Comparison of ENCODE assay signal across 18 cellular contexts in the genomic region with DNA sequence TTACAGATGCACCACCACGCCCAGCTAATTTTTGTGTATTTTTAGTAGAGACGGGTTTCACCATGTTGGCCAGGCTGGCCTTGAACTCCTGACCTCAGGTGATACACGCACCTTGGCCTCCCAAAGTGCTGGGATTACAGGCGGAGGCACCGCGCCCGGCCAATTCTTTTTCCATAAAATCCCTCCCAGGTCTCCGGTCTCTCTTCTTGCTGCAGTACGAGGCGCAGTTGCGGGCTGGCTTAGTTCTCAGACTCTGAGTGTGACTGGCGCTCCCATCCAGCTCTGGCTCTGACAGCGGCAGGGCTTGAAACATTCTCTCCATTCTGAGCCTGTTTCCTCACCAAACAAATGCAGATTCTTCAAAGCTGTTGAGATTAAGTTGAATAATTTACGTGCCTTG.
"Had no signal": no experiment of that assay in that cellular context is flagged by ENCODE, and none has a peak within 500 bp of the region (broad histone marks: within the 10 kb centered on the region; RNA-seq: fewer than 3 reads in every experiment).

No MANE protein-coding gene starts in this region.

- DNase-seq: activated CD4-positive, alpha-beta T cell treated with anti-CD3 and anti-CD28 coated beads, Interleukin-2, amount 50 U/mL, for 1 hour; activated effector memory CD4-positive, alpha-beta T cell treated with Interleukin-2 at 50 U/mL for 16 hours; activated T-cell treated with anti-CD3 and anti-CD28 coated beads, Interleukin-2, amount 50 U/mL, for 4 hours; amniotic stem cell; brain microvascular endothelial cell; effector memory CD8-positive, alpha-beta T cell; foreskin melanocyte; left colon; nucleus accumbens; small intestine; stimulated activated naive CD8-positive, alpha-beta T cell treated with anti-CD3 and anti-CD28 coated beads, Interleukin-15, Interleukin-2, amounts not matched to agents 100 U/mL and 50 U/mL, for 24 hours had no signal

- H3K27ac Mint-ChIP-seq: activated naive CD4-positive, alpha-beta T cell treated with anti-CD3 and anti-CD28 coated beads, Interleukin-2, amount 50 U/mL, for 24 hours; dendritic cell treated with granulocyte-macrophage colony-stimulating factor and Interleukin-4, amounts not matched to agents 40 ng/mL and 50 ng/mL, for 4 days; effector memory CD8-positive, alpha-beta T cell; naive thymus-derived CD4-positive, alpha-beta T cell; progenitor cell of endocrine pancreas; type B pancreatic cell had no signal

- H3K4me3 Mint-ChIP-seq: activated naive CD4-positive, alpha-beta T cell treated with anti-CD3 and anti-CD28 coated beads, Interleukin-2, amount 50 U/mL, for 24 hours; activated T-cell treated with anti-CD3 and anti-CD28 coated beads, Interleukin-2, amount 50 U/mL, for 4 hours; dendritic cell treated with granulocyte-macrophage colony-stimulating factor and Interleukin-4, amounts not matched to agents 40 ng/mL and 50 ng/mL, for 4 days; effector memory CD8-positive, alpha-beta T cell; naive thymus-derived CD4-positive, alpha-beta T cell; type B pancreatic cell had no signal

- H3K9me3 Mint-ChIP-seq: activated naive CD4-positive, alpha-beta T cell treated with anti-CD3 and anti-CD28 coated beads, Interleukin-2, amount 50 U/mL, for 24 hours; activated T-cell treated with anti-CD3 and anti-CD28 coated beads, Interleukin-2, amount 50 U/mL, for 4 hours; dendritic cell treated with granulocyte-macrophage colony-stimulating factor and Interleukin-4, amounts not matched to agents 40 ng/mL and 50 ng/mL, for 4 days; effector memory CD8-positive, alpha-beta T cell; naive thymus-derived CD4-positive, alpha-beta T cell; type B pancreatic cell had no signal

- H3K27me3 Mint-ChIP-seq: effector memory CD8-positive, alpha-beta T cell; naive thymus-derived CD4-positive, alpha-beta T cell had no signal

- H3K36me3 Mint-ChIP-seq: activated naive CD4-positive, alpha-beta T cell treated with anti-CD3 and anti-CD28 coated beads, Interleukin-2, amount 50 U/mL, for 24 hours; naive thymus-derived CD4-positive, alpha-beta T cell; type B pancreatic cell had no signal

- H3K36me3 ChIP-seq: brain microvascular endothelial cell had no signal

- H3K4me1 Mint-ChIP-seq: activated naive CD4-positive, alpha-beta T cell treated with anti-CD3 and anti-CD28 coated beads, Interleukin-2, amount 50 U/mL, for 24 hours; naive thymus-derived CD4-positive, alpha-beta T cell had no signal

- FAIRE-seq: small intestine had no signal

- ATAC-seq: activated CD4-positive, CD25-positive, alpha-beta regulatory T cell treated with anti-CD3 and anti-CD28 coated beads, Interleukin-2, amount 50 U/mL, for 24 hours; activated T-cell treated with anti-CD3 and anti-CD28 coated beads, Interleukin-2, amount 50 U/mL, for 4 hours; effector memory CD8-positive, alpha-beta T cell; left colon; naive thymus-derived CD4-positive, alpha-beta T cell; stimulated activated naive CD8-positive, alpha-beta T cell treated with anti-CD3 and anti-CD28 coated beads, Interleukin-15, Interleukin-2, amounts not matched to agents 100 U/mL and 50 U/mL, for 24 hours had no signal

- H3K27ac ChIP-seq: brain microvascular endothelial cell, epithelial cell of prostate had no signal

- H3K27me3 ChIP-seq: brain microvascular endothelial cell had no signal
